Comparison of ENCODE assay signal across 16 cellular contexts in the genomic region with DNA sequence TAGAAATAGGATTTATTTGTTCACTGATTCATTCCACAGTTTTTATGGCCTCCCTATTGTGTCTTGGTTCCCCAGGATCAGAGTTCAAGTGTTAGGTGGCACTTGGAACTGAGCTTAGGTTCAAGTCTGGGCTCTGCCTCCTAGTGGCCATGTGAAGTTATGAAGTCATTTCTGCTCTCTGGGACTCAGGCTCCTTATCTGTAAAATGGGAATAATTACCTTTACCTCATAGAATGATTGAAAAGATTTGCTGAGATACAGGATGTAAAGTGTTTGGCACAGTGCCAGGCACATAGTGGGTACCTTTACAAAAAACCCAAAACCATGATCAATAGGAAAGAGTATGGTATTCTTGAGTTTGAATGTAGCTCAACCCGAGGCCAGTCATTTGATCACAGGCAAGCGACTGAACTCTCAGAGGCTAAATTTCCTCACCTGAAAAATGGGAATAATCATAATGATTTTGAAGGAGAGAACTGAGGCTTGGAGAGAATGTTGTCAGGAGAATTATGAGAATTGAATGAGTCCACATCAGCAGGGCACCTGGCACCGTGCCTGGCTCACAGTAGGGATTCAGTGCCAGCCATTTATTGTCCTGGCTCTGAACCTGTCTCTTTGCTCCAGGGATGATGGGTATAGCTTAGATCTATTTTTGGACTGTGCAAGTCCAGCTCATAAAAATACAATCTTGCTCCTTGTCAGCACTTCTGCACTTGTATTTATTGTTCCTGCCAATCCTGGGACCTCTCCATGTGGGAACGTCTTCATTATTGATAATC. TPM values are rescaled to one million over a fixed set of nuclear protein-coding genes. Genes with fewer than 3 reads are reported as not detected.
DNase-seq lines count a peak whose midpoint lies in the region; ATAC-seq and TF ChIP-seq lines count a peak whose summit lies in the region.
"Had no signal": no experiment of that assay in that cellular context is flagged by ENCODE, and none has a peak within 500 bp of the region (broad histone marks: within the 10 kb centered on the region; RNA-seq: fewer than 3 reads in every experiment).

No MANE protein-coding gene starts in this region.

- CTCF ChIA-PET in PC-3 (lab: Charles Lee), result no interaction called here

- H3K9me2 ChIP-seq in GM23338 (ENCODE audit: insufficient read depth) (0 out of 2 replicates have a peak, but pooled peaks cover 4% of the 10 kb centered on the region), PC-3 (replicated peaks; ENCODE audit: low read length) (no peaks in the 10 kb centered on the region)

- POLR2A ChIA-PET in PC-3 (lab: Charles Lee; ENCODE audit: unreplicated experiment), result no interaction called here

- H3K36me3 Mint-ChIP-seq in GM23338 (ENCODE audit: low read depth), result no peaks in the 10 kb centered on the region
- H3K36me3 Mint-ChIP-seq: CD4-positive, CD25-positive, alpha-beta regulatory T cell; memory B cell had no signal

- H3K4me3 ChIP-seq in GM23338, result no peak overlapping the region
- H3K4me3 ChIP-seq in PC-3 (ENCODE audit: low read length), result no peak overlapping the region
- no peak overlapping the region for H3K4me3 ChIP-seq in heart left ventricle
- H3K4me3 ChIP-seq in brain microvascular endothelial cell (ENCODE audit: low read depth, low read length), result no peak overlapping the region
- H3K4me3 ChIP-seq in ascending aorta, result no peak overlapping the region

- no peak overlapping the region for H3K27ac ChIP-seq in GM23338 (ENCODE audit: low read depth)
- H3K27ac ChIP-seq in PC-3 (ENCODE audit: low read length), result no peak overlapping the region
- no peak overlapping the region for H3K27ac ChIP-seq in heart left ventricle
- H3K27ac ChIP-seq in brain microvascular endothelial cell, result no peak overlapping the region
- H3K27ac ChIP-seq in ascending aorta, result no peak overlapping the region

- H3K36me3 ChIP-seq in GM23338 (ENCODE audit: insufficient read depth), result no peaks in the 10 kb centered on the region
- H3K36me3 ChIP-seq in PC-3 (ENCODE audit: low read depth, low read length), result no peaks in the 10 kb centered on the region
- no peaks in the 10 kb centered on the region for H3K36me3 ChIP-seq in heart left ventricle
- H3K36me3 ChIP-seq in brain microvascular endothelial cell (replicated peaks), result no peaks in the 10 kb centered on the region
- H3K36me3 ChIP-seq in ascending aorta, result no peaks in the 10 kb centered on the region

- no peaks in the 10 kb centered on the region for H3K27me3 Mint-ChIP-seq in GM23338 (ENCODE audit: insufficient read depth, low read depth, poor library complexity)

- H2AFZ ChIP-seq in GM23338 (no peak overlapping the region), PC-3 (ENCODE audit: low read length) (no peak overlapping the region)

- TF ChIP-seq POLR2A in heart left ventricle (IDR thresholded peaks at IDR 0.05), result no peak

- H3K9me3 ChIP-seq in PC-3 (ENCODE audit: low read length) (no peaks in the 10 kb centered on the region), heart left ventricle (peaks cover 0 to 13% (median 0%) of the 10 kb centered on the region in 12 donors), ascending aorta (no peaks in the 10 kb centered on the region)

- H3K4me3 Mint-ChIP-seq in GM23338, result no peak overlapping the region
- H3K4me3 Mint-ChIP-seq: activated CD4-positive, alpha-beta T cell treated with anti-CD3 and anti-CD28 coated beads, Interleukin-2, amount 10 ng/mL, durations not matched to agents 7 days and 5 days; activated T-cell treated with anti-CD3 and anti-CD28 coated beads, Interleukin-2, amount 50 U/mL, for 4 hours; memory B cell; stimulated activated naive CD8-positive, alpha-beta T cell treated with anti-CD3 and anti-CD28 coated beads, Interleukin-15, Interleukin-2, amounts not matched to agents 100 ng/mL and 50 ng/mL, for 24 hours had no signal

- H3K27ac Mint-ChIP-seq in GM23338, result no peak overlapping the region
- H3K27ac Mint-ChIP-seq: activated CD4-positive, alpha-beta T cell treated with anti-CD3 and anti-CD28 coated beads, Interleukin-2, amount 10 ng/mL, durations not matched to agents 7 days and 5 days; CD4-positive, CD25-positive, alpha-beta regulatory T cell; memory B cell; stimulated activated naive CD8-positive, alpha-beta T cell treated with anti-CD3 and anti-CD28 coated beads, Interleukin-15, Interleukin-2, amounts not matched to agents 100 ng/mL and 50 ng/mL, for 24 hours had no signal

- H3K79me2 ChIP-seq in GM23338 (replicated peaks; ENCODE audit: insufficient read depth) (no peaks in the 10 kb centered on the region), PC-3 (ENCODE audit: low read length) (no peaks in the 10 kb centered on the region)

- WGBS in heart left ventricle, 4 donors, result 65 to 76% (median 66%) methylated on average over 4 of the region's 4 CpGs

- no peaks in the 10 kb centered on the region for H3K9me3 Mint-ChIP-seq in GM23338
- H3K9me3 Mint-ChIP-seq: activated CD4-positive, alpha-beta T cell treated with anti-CD3 and anti-CD28 coated beads, Interleukin-2, amount 10 ng/mL, durations not matched to agents 7 days and 5 days; activated T-cell treated with anti-CD3 and anti-CD28 coated beads, Interleukin-2, amount 50 U/mL, for 4 hours had no signal

- H4K20me1 ChIP-seq in GM23338 (replicated peaks; ENCODE audit: insufficient read depth) (no peaks in the 10 kb centered on the region; the same call in 1 of the 2 replicates), PC-3 (ENCODE audit: low read length) (no peaks in the 10 kb centered on the region)

- no peak overlapping the region for H3K4me2 ChIP-seq in GM23338
- H3K4me2 ChIP-seq in PC-3 (ENCODE audit: low read length), result no peak overlapping the region

- no peak overlapping the region for H3K9ac ChIP-seq in PC-3 (ENCODE audit: low read length)

- in situ Hi-C loops in G401 (cut with HindIII; ENCODE audit: low sequenced_read_pairs), result no loop called here
- in situ Hi-C loops in brain microvascular endothelial cell (cut with HindIII; ENCODE audit: low pct_ligation_motif_present, low sequenced_read_pairs), result no loop called here

- DNase-seq in G401 (ENCODE audit: low spot score) (peak; percentile 80), GM23338 (ENCODE audit: low spot score) (peak; percentile 24), PC-3 (peak; percentile 10), heart left ventricle (peak in 4 of 5 donors; percentile 16 to 67 (median 54)), brain microvascular endothelial cell (no peak), inferior parietal cortex (ENCODE audit: extremely low spot score) (no peak), ascending aorta (ENCODE audit: low spot score in 2 of 2) (no peak)
- DNase-seq: activated CD4-positive, alpha-beta T cell treated with anti-CD3 and anti-CD28 coated beads, Interleukin-2, amount 10 ng/mL, durations not matched to agents 7 days and 5 days; activated T-cell treated with anti-CD3 and anti-CD28 coated beads, Interleukin-2, amount 50 U/mL, for 4 hours; NCI-H1048 had no signal

- H3K27me3 ChIP-seq in GM23338 (ENCODE audit: insufficient read depth) (no peaks in the 10 kb centered on the region), PC-3 (ENCODE audit: low read length) (peaks cover 50% of the 10 kb centered on the region; the same call in 1 of the 2 replicates), heart left ventricle (peaks cover 0 to 5% (median 0%) of the 10 kb centered on the region in 9 donors), brain microvascular endothelial cell (replicated peaks) (no peaks in the 10 kb centered on the region), ascending aorta (no peaks in the 10 kb centered on the region)

- intact Hi-C loops in PC-3 (cut with micrococcal nuclease) (no loop called here), heart left ventricle (cut with DNase I) (no loop called here), ascending aorta (cut with DNase I) (no loop called here)

- ATAC-seq in GM23338 (no peak), PC-3 (no peak), heart left ventricle (peak in 3 of 4 donors; percentile 62 to 84 (median 83)), HG03196 (IDR thresholded peaks at IDR 0.05; ENCODE audit: unreplicated experiment) (no peak)
- ATAC-seq: activated T-cell treated with anti-CD3 and anti-CD28 coated beads, Interleukin-2, amount 50 U/mL, for 4 hours had no signal

- BruUV-seq in PC-3 (replicated peaks; lab: Mats Ljungman, UMichigan), result no TSS peak

- H3F3A ChIP-seq in GM23338 (replicated peaks; ENCODE audit: low read depth) (no peaks in the 10 kb centered on the region), PC-3 (ENCODE audit: low read length, unreplicated experiment) (no peaks in the 10 kb centered on the region)

- no peaks in the 10 kb centered on the region for H3K4me1 ChIP-seq in GM23338 (ENCODE audit: insufficient read depth)
- no peaks in the 10 kb centered on the region for H3K4me1 ChIP-seq in PC-3 (ENCODE audit: insufficient read depth, low read length)
- H3K4me1 ChIP-seq in heart left ventricle, result peaks cover 0 to 7% (median 0%) of the 10 kb centered on the region in 12 donors
- H3K4me1 ChIP-seq in ascending aorta, result no peaks in the 10 kb centered on the region

- no peaks in the 10 kb centered on the region for H3K4me1 Mint-ChIP-seq in GM23338
- H3K4me1 Mint-ChIP-seq: activated CD4-positive, alpha-beta T cell treated with anti-CD3 and anti-CD28 coated beads, Interleukin-2, amount 10 ng/mL, durations not matched to agents 7 days and 5 days; CD4-positive, CD25-positive, alpha-beta regulatory T cell; memory B cell had no signal

- TF ChIP-seq CTCF in GM23338 (conservative IDR thresholded peaks at IDR 0.05; ENCODE audit: low read depth in 2 of 2) (peak; percentile 38 to 51), PC-3 (conservative IDR thresholded peaks at IDR 0.05; ENCODE audit: low read depth, low read length) (peak; percentile 36; the same call in 1 of the 2 replicates), heart left ventricle (IDR thresholded peaks at IDR 0.05) (peak in 1 of 12 donors; percentile 7), brain microvascular endothelial cell (IDR thresholded peaks at IDR 0.05; ENCODE audit: low read depth, low read length, missing control alignments) (no peak), ascending aorta (IDR thresholded peaks at IDR 0.05) (no peak)

RNA-seq across cellular contexts. Expression of gene NSG2, which starts 10.7 kb away (rescaled TPM):
- total RNA-seq in G401 (2014; rRNA removed; shearing (Covaris generic)), result 0.85 TPM in 1 of 2 replicates, not detected in the other
- total RNA-seq in GM23338 (2014; rRNA removed; shearing (Covaris generic)), result not detected in 2 replicates
- polyA plus RNA-seq in GM23338 (2016; fragmentation: Nextera tagmentation; extraction: Ambion mirVana), result 0.16 TPM in 1 of 2 replicates, not detected in the other
- 0.07 TPM in 1 of 2 replicates, not detected in the other for total RNA-seq in PC-3 (2014; rRNA removed)
- 1 to 10 TPM in 1 of 9 donors, under 1 TPM in 4, not detected in 4; 0.36 to 1.7 (median 0.50) TPM for total RNA-seq in heart left ventricle
- polyA plus RNA-seq in heart left ventricle, result under 1 TPM; 0.30 to 0.44 TPM
- total RNA-seq in ascending aorta, result not detected
- total RNA-seq: activated CD4-positive, alpha-beta T cell treated with anti-CD3 and anti-CD28 coated beads, Interleukin-2, amount 10 ng/mL, durations not matched to agents 7 days and 5 days; activated T-cell treated with anti-CD3 and anti-CD28 coated beads, Interleukin-2, amount 50 U/mL, for 4 hours; CD4-positive, CD25-positive, alpha-beta regulatory T cell; dermis microvascular lymphatic vessel endothelial cell; T-helper 2 cell treated with Interferon-gamma antibody and Interleukin-4, amounts not matched to agents 100 ng/mL and 5 ng/mL, for 36 hours had no signal
- polyA plus RNA-seq: CD4-positive, CD25-positive, alpha-beta regulatory T cell had no signal

Comparison
In these comparisons a context has a peak if more than half of its experiments do, and no peak if none do; other contexts are left out.
1. DNase-seq: peak in G401 (single experiment), GM23338 (single experiment), PC-3 (single experiment) and heart left ventricle (4 of 5); none in brain microvascular endothelial cell (single experiment), inferior parietal cortex (single experiment) and ascending aorta (0 of 2).
2. ATAC-seq: peak in heart left ventricle (3 of 4); none in GM23338 (single experiment), PC-3 (single experiment) and HG03196 (single experiment).
3. CTCF ChIP-seq: peak in GM23338 (2 of 2) and PC-3 (single experiment); none in brain microvascular endothelial cell (single experiment) and ascending aorta (0 of 3).